ENCODE assay signal across 24 cellular contexts in genomic region chr12:98912401-98912800, GRCh38.
DNase-seq lines count a peak whose midpoint lies in the region; ATAC-seq, FAIRE-seq and TF ChIP-seq lines count a peak whose summit lies in the region.
"Had no signal": no experiment of that assay in that cellular context is flagged by ENCODE, and none has a peak within 500 bp of the region (broad histone marks: within the 10 kb centered on the region; RNA-seq: fewer than 3 reads in every experiment).

No MANE protein-coding gene starts in this region.

- H3K27ac ChIP-seq in HepG2 (ENCODE audit: extremely low read length, insufficient read depth, low read length) (no peak overlapping the region), right lobe of liver (no peak overlapping the region), neural progenitor cell (no peak overlapping the region)
- H3K27ac ChIP-seq: 22Rv1, BLaER1, C4-2B, GM23248 had no signal

- intact Hi-C loops in HepG2 (cut with micrococcal nuclease; ENCODE audit: unreplicated experiment) = no loop called here
- intact Hi-C loops in right lobe of liver (cut with DNase I) = no loop called here

- no peak for TF ChIP-seq RAD21 in HepG2 (CRISPR knock-in tag; IDR thresholded peaks at IDR 0.05)

- CTCF ChIA-PET in HepG2 (lab: Yijun Ruan, JAX; ENCODE audit: low intra/inter-chr PET ratio, low total read pairs) = no interaction called here

- peaks cover 3% of the 10 kb centered on the region for H3K4me1 Mint-ChIP-seq in neural progenitor cell
- no peaks in the 10 kb centered on the region for H3K4me1 Mint-ChIP-seq in stimulated activated effector memory CD8-positive, alpha-beta T cell treated with anti-CD3 and anti-CD28 coated beads, Interleukin-12 subunit alpha, Interleukin-12 subunit beta, amount 100 ng/mL, for 72 hours
- H3K4me1 Mint-ChIP-seq: B cell; CD4-positive, CD25-positive, alpha-beta regulatory T cell; CD8-positive, alpha-beta memory T cell had no signal

- in situ Hi-C loops in HepG2 (cut with HindIII; ENCODE audit: extremely low pct_ligation_motif_present, low pct_unique_long_range_greater_than_20kb) = no loop called here

- ATAC-seq in HepG2 (no peak), right lobe of liver (no peak)
- ATAC-seq in stimulated activated effector memory CD8-positive, alpha-beta T cell treated with anti-CD3 and anti-CD28 coated beads, Interleukin-12 subunit alpha, Interleukin-12 subunit beta, amount 100 ng/mL, for 72 hours = peak; percentile 24
- ATAC-seq: GM12878, HCT116 had no signal

- FAIRE-seq in HepG2 (lab: Jason Lieb, UNC) = no peak
- FAIRE-seq: A204.1, D721Med, GM12878, GM19239 had no signal

- no peak for TF ChIP-seq EP300 in HepG2 (IDR thresholded peaks at IDR 0.05; ENCODE audit: low read depth in 2 of 2, low read length in 2 of 2)
- no peak for TF ChIP-seq EP300 in HepG2 (CRISPR knock-in tag; IDR thresholded peaks at IDR 0.05; ENCODE audit: borderline replicate concordance)

- no peak overlapping the region for H3K27ac Mint-ChIP-seq in neural progenitor cell
- no peak overlapping the region for H3K27ac Mint-ChIP-seq in stimulated activated effector memory CD8-positive, alpha-beta T cell treated with anti-CD3 and anti-CD28 coated beads, Interleukin-12 subunit alpha, Interleukin-12 subunit beta, amount 100 ng/mL, for 72 hours
- H3K27ac Mint-ChIP-seq: B cell; CD4-positive, CD25-positive, alpha-beta regulatory T cell; CD8-positive, alpha-beta memory T cell; H9; HFFc6 had no signal

- H3K4me3 Mint-ChIP-seq in neural progenitor cell = no peak overlapping the region
- H3K4me3 Mint-ChIP-seq in stimulated activated effector memory CD8-positive, alpha-beta T cell treated with anti-CD3 and anti-CD28 coated beads, Interleukin-12 subunit alpha, Interleukin-12 subunit beta, amount 100 ng/mL, for 72 hours = no peak overlapping the region
- H3K4me3 Mint-ChIP-seq: B cell; CD4-positive, CD25-positive, alpha-beta regulatory T cell; CD8-positive, alpha-beta memory T cell; H9; HFFc6 had no signal

- POLR2A ChIA-PET in HepG2 (lab: Yijun Ruan, JAX) = no interaction called here

- H3K27me3 Mint-ChIP-seq in neural progenitor cell (ENCODE audit: insufficient read depth, low read depth) = peaks cover 2% of the 10 kb centered on the region

- no peaks in the 10 kb centered on the region for H3K36me3 Mint-ChIP-seq in neural progenitor cell
- no peaks in the 10 kb centered on the region for H3K36me3 Mint-ChIP-seq in stimulated activated effector memory CD8-positive, alpha-beta T cell treated with anti-CD3 and anti-CD28 coated beads, Interleukin-12 subunit alpha, Interleukin-12 subunit beta, amount 100 ng/mL, for 72 hours
- H3K36me3 Mint-ChIP-seq: CD4-positive, CD25-positive, alpha-beta regulatory T cell; CD8-positive, alpha-beta memory T cell had no signal

- H3K36me3 ChIP-seq in HepG2 (replicated peaks in 1 of 2; ENCODE audit: control insufficient read depth in 1 of 2, insufficient read depth in 2 of 2, low read length in 2 of 2) (no peaks in the 10 kb centered on the region), right lobe of liver (no peaks in the 10 kb centered on the region), neural progenitor cell (no peaks in the 10 kb centered on the region)

- H3F3A ChIP-seq in neural progenitor cell (ENCODE audit: low read depth) = peaks cover 5% of the 10 kb centered on the region

- TF ChIP-seq CTCF in HepG2 (CRISPR knock-in tag; IDR thresholded peaks at IDR 0.05) (no peak), right lobe of liver (IDR thresholded peaks at IDR 0.05) (no peak), neural progenitor cell (IDR thresholded peaks at IDR 0.05) (no peak)

- no peaks in the 10 kb centered on the region for H4K20me1 ChIP-seq in HepG2 (ENCODE audit: insufficient read depth, low read length)
- no peaks in the 10 kb centered on the region for H4K20me1 ChIP-seq in neural progenitor cell (ENCODE audit: low read depth)
- H4K20me1 ChIP-seq: BLaER1 had no signal

- H3K27me3 ChIP-seq in HepG2 (ENCODE audit: control insufficient read depth in 1 of 2, insufficient read depth in 2 of 2, low read length in 2 of 2) = peaks cover 0 to 1% of the 10 kb centered on the region in 2 experiments; a peak in 1 of 5 replicates
- H3K27me3 ChIP-seq in right lobe of liver = no peaks in the 10 kb centered on the region
- no peaks in the 10 kb centered on the region for H3K27me3 ChIP-seq in neural progenitor cell
- H3K27me3 ChIP-seq: BLaER1 had no signal

- 4% methylated on average over 3 of the region's 3 CpGs for WGBS in HepG2 (ENCODE audit: low lambda C conversion rate)
- WGBS in right lobe of liver (ENCODE audit: insufficient coverage, low coverage, low lambda C conversion rate, missing lambda C conversion rate) = 25% methylated on average over 3 of the region's 3 CpGs

- no peaks in the 10 kb centered on the region for H3K4me1 ChIP-seq in HepG2 (ENCODE audit: insufficient read depth, low read length)
- H3K4me1 ChIP-seq in right lobe of liver = no peaks in the 10 kb centered on the region
- peaks cover 24% of the 10 kb centered on the region for H3K4me1 ChIP-seq in neural progenitor cell
- H3K4me1 ChIP-seq: BLaER1 had no signal

- TF ChIP-seq POLR2A in HepG2 (IDR thresholded peaks at IDR 0.05; ENCODE audit: insufficient read depth in 1 of 2, low read depth in 2 of 2, low read length in 2 of 2) = no peak
- no peak for TF ChIP-seq POLR2A in right lobe of liver (IDR thresholded peaks at IDR 0.05)

- no peak overlapping the region for H3K4me3 ChIP-seq in HepG2 (replicated peaks in 1 of 3; ENCODE audit: insufficient read depth in 1 of 3, low read depth in 2 of 3, low read length in 3 of 3)
- H3K4me3 ChIP-seq in right lobe of liver = no peak overlapping the region
- H3K4me3 ChIP-seq in neural progenitor cell = no peak overlapping the region
- H3K4me3 ChIP-seq: BLaER1, GM12878, GM23248 had no signal

- DNase-seq in HepG2 (ENCODE audit: low spot score) = no peak
- no peak for DNase-seq in right lobe of liver
- no peak for DNase-seq in neural progenitor cell (ENCODE audit: low spot score)
- no peak for DNase-seq in stimulated activated effector memory CD8-positive, alpha-beta T cell treated with anti-CD3 and anti-CD28 coated beads, Interleukin-12 subunit alpha, Interleukin-12 subunit beta, amount 100 ng/mL, for 72 hours (ENCODE audit: low spot score in 2 of 2)
- no peak for DNase-seq in retina
- DNase-seq in amniotic stem cell (lab: John Stamatoyannopoulos, UW) = no peak
- DNase-seq: CD4-positive, CD25-positive, alpha-beta regulatory T cell; CD8-positive, alpha-beta memory T cell; DMS 273 treated with DMSO at 0.1 percent for 48 hours; DMS79; EL; GDM1; GM23248; H9; HFFc6 had no signal

- no peak overlapping the region for H3K9ac ChIP-seq in HepG2 (ENCODE audit: insufficient read depth, low read depth, low read length)
- H3K9ac ChIP-seq in neural progenitor cell = no peak overlapping the region
- H3K9ac ChIP-seq: BLaER1, GM23248 had no signal

- no peaks in the 10 kb centered on the region for H3K9me3 ChIP-seq in HepG2 (ENCODE audit: low read length)
- H3K9me3 ChIP-seq in right lobe of liver = no peaks in the 10 kb centered on the region
- no peaks in the 10 kb centered on the region for H3K9me3 ChIP-seq in neural progenitor cell (ENCODE audit: low read depth)
- H3K9me3 ChIP-seq: BLaER1 had no signal

- H3K4me2 ChIP-seq in HepG2 (ENCODE audit: low read depth, low read length) (no peak overlapping the region), neural progenitor cell (no peak overlapping the region)
- H3K4me2 ChIP-seq: BLaER1 had no signal

- no TSS peak for BruUV-seq in HepG2 (replicated peaks; lab: Mats Ljungman, UMichigan)

- no peaks in the 10 kb centered on the region for H3K9me3 Mint-ChIP-seq in neural progenitor cell
- H3K9me3 Mint-ChIP-seq in stimulated activated effector memory CD8-positive, alpha-beta T cell treated with anti-CD3 and anti-CD28 coated beads, Interleukin-12 subunit alpha, Interleukin-12 subunit beta, amount 100 ng/mL, for 72 hours = peaks cover 2% of the 10 kb centered on the region
- H3K9me3 Mint-ChIP-seq: H9 had no signal

- H3K79me2 ChIP-seq in HepG2 (ENCODE audit: insufficient read depth, low read length) = no peaks in the 10 kb centered on the region
- H3K79me2 ChIP-seq in neural progenitor cell (ENCODE audit: low read depth) = no peaks in the 10 kb centered on the region

- no peak overlapping the region for H2AFZ ChIP-seq in HepG2 (ENCODE audit: low read length)
- peak overlapping the region; percentile 29 for H2AFZ ChIP-seq in neural progenitor cell (replicated peaks)
- H2AFZ ChIP-seq: GM23248 had no signal

TF ChIP-seq in HepG2, 621 proteins besides CTCF, POLR2A, EP300 and RAD21:
- TF ChIP-seq ZNF841 (CRISPR knock-in tag; IDR thresholded peaks at IDR 0.05; ENCODE audit: borderline replicate concordance) = no peak
- TF ChIP-seq ZNF878 (CRISPR knock-in tag; IDR thresholded peaks at IDR 0.05) = no peak
- no peak for TF ChIP-seq ZNF75D (CRISPR knock-in tag; IDR thresholded peaks at IDR 0.05; ENCODE audit: borderline replicate concordance)
- TF ChIP-seq MNT (IDR thresholded peaks at IDR 0.05) = peak; percentile 85
- no peak for TF ChIP-seq KDM2A (CRISPR knock-in tag; IDR thresholded peaks at IDR 0.05; ENCODE audit: borderline replicate concordance, low read depth)
- no peak for TF ChIP-seq ZNF431 (CRISPR knock-in tag; IDR thresholded peaks at IDR 0.05; ENCODE audit: borderline replicate concordance, low read depth)
- no peak for TF ChIP-seq NFE2L2 (IDR thresholded peaks at IDR 0.05; ENCODE audit: low read length)
- TF ChIP-seq ATAD3A (CRISPR knock-in tag; IDR thresholded peaks at IDR 0.05) = no peak
- TF ChIP-seq JUND (CRISPR knock-in tag; IDR thresholded peaks at IDR 0.05) = no peak
